Comparison of ENCODE assay signal across 16 cellular contexts in the genomic region with DNA sequence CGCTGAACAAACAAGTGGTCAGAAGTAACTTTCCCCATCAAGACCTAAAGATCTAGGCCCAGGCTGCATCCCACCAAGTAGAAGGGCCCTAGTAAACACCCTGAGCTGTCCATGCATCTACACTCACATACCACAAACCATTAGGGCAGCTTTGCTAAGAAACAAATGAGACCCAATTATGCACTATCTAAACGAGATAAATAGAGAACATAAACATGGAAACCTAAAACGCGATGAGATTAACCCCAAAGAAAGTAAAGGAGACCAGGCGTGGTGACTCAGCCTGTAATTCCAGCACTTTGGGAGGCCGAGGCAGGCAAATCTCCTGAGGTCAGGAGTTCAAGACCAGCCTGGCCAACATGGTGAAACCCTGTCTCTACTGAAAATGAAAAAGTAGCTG.
"Had no signal": no experiment of that assay in that cellular context is flagged by ENCODE, and none has a peak within 500 bp of the region (broad histone marks: within the 10 kb centered on the region; RNA-seq: fewer than 3 reads in every experiment).

No MANE protein-coding gene starts in this region.

- H3K27ac ChIP-seq: foreskin keratinocyte, ovary, vagina had no signal

- H3K9me3 Mint-ChIP-seq: activated CD4-positive, alpha-beta memory T cell treated with anti-CD3 and anti-CD28 coated beads for 36 hours; activated naive CD4-positive, alpha-beta T cell treated with anti-CD3 and anti-CD28 coated beads, Interleukin-2, amount 10 ng/mL, durations not matched to agents 7 days and 5 days; neural crest cell; T-helper 2 cell treated with Interferon-gamma antibody and Interleukin-4, amounts not matched to agents 5 μg/mL and 100 μg/mL, for 36 hours had no signal

- H3K4me3 ChIP-seq: esophagus squamous epithelium, heart left ventricle, left ventricle myocardium inferior, ovary, vagina had no signal

- H3K4me3 Mint-ChIP-seq: activated CD4-positive, alpha-beta memory T cell treated with anti-CD3 and anti-CD28 coated beads for 36 hours; activated naive CD4-positive, alpha-beta T cell treated with anti-CD3 and anti-CD28 coated beads, Interleukin-2, amount 10 ng/mL, durations not matched to agents 7 days and 5 days; neural crest cell; T-helper 2 cell treated with Interferon-gamma antibody and Interleukin-4, amounts not matched to agents 5 μg/mL and 100 μg/mL, for 36 hours had no signal

- DNase-seq: activated CD4-positive, alpha-beta memory T cell treated with anti-CD3 and anti-CD28 coated beads for 36 hours; activated CD4-positive, CD25-positive, alpha-beta regulatory T cell treated with anti-CD3 and anti-CD28 coated beads, Interleukin-2, amount 50 U/mL, for 72 hours; activated naive CD4-positive, alpha-beta T cell treated with anti-CD3 and anti-CD28 coated beads, Interleukin-2, amount 10 ng/mL, durations not matched to agents 7 days and 5 days; amniotic stem cell; esophagus squamous epithelium; foreskin keratinocyte; heart left ventricle; kidney; left ventricle myocardium inferior; ovary; retina; stimulated activated CD4-positive, alpha-beta T cell treated with anti-CD3 and anti-CD28 coated beads, Interleukin-15, amount 100 ng/mL, for 24 hours; stimulated activated CD4-positive, alpha-beta T cell treated with anti-CD3 and anti-CD28 coated beads, Interleukin-4, amount 100 ng/mL, for 24 hours had no signal

- H3K36me3 ChIP-seq: ovary had no signal

- ATAC-seq: foreskin keratinocyte, heart left ventricle had no signal

- H3K27ac Mint-ChIP-seq: activated CD4-positive, alpha-beta memory T cell treated with anti-CD3 and anti-CD28 coated beads for 36 hours; activated naive CD4-positive, alpha-beta T cell treated with anti-CD3 and anti-CD28 coated beads, Interleukin-2, amount 10 ng/mL, durations not matched to agents 7 days and 5 days had no signal

- H3K27me3 ChIP-seq: esophagus squamous epithelium, foreskin keratinocyte, heart left ventricle, ovary, vagina had no signal

- H3K27me3 Mint-ChIP-seq: activated CD4-positive, alpha-beta memory T cell treated with anti-CD3 and anti-CD28 coated beads for 36 hours; activated naive CD4-positive, alpha-beta T cell treated with anti-CD3 and anti-CD28 coated beads, Interleukin-2, amount 10 ng/mL, durations not matched to agents 7 days and 5 days had no signal

- H3K9me3 ChIP-seq: esophagus squamous epithelium, heart left ventricle, left ventricle myocardium inferior, ovary, vagina had no signal
